In genomic region chr5:163318707-163319106, GRCh38 we compare ENCODE assay signal across 22 cellular contexts.
"Had no signal": no experiment of that assay in that cellular context is flagged by ENCODE, and none has a peak within 500 bp of the region (broad histone marks: within the 10 kb centered on the region; RNA-seq: fewer than 3 reads in every experiment).

No MANE protein-coding gene starts in this region.

- H3K4me3 ChIP-seq: MG63, SJSA1, SK-N-MC had no signal

- H3K4me1 ChIP-seq: SJSA1 had no signal

- DNase-seq: IMR-90, Karpas-422, KG1, MG63, NCI-H1092, NCI-H1105 treated with DMSO at 0.1 percent for 48 hours, NCI-H1417 treated with DMSO at 0.1 percent for 48 hours, NCI-H146, NCI-H1694 treated with DMSO at 0.1 percent for 48 hours, NCI-H1930, NCI-H2081, NCI-H2107, NCI-H2227 treated with DMSO at 0.1 percent for 48 hours, NCI-H524, NCI-H526 treated with DMSO at 0.1 percent for 48 hours, NCI-H748 treated with DMSO at 0.1 percent for 48 hours, Right ventricle myocardium superior, RPMI8226, SIG-M5 had no signal

- H3K27ac ChIP-seq: SJSA1, SK-N-MC had no signal

- H3K27me3 ChIP-seq: MG63, SJSA1 had no signal

- H3K9me3 ChIP-seq: SJSA1 had no signal

- ATAC-seq: HepG2 had no signal

- H3K36me3 ChIP-seq: MG63, SJSA1 had no signal
